In the genomic region with DNA sequence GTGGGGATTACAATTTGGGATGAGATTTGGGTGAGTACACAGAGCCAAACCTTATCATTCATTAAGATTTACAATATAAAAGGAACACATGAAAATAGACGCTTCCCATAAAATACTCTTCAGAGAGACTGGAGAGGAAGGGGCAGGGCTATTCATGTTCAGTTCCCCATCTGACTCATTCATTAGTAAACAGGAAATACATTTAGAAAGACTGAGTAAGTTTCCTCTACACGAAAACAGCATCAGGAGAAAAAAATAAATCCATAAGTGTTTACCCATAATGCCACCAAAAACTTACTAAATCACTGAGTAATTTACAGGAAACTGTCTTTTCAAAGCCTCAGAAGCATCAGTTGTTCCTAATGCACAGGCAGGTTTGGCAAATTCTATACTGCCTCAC, we compare ENCODE assay signal across 17 cellular contexts.
"Had no signal": no experiment of that assay in that cellular context is flagged by ENCODE, and none has a peak within 500 bp of the region (broad histone marks: within the 10 kb centered on the region; RNA-seq: fewer than 3 reads in every experiment).

No MANE protein-coding gene starts in this region.

- ATAC-seq: foreskin keratinocyte; left ventricle myocardium superior; naive thymus-derived CD8-positive, alpha-beta T cell; pancreas; stimulated activated memory B cell treated with anti-CD40 and anti-IgM and Interleukin-4, amounts not matched to agents 10 μg/mL and 1 μg/mL and 100 μg/mL, for 72 hours had no signal

- DNase-seq: activated CD4-positive, alpha-beta T cell treated with anti-CD3 and anti-CD28 coated beads for 1 hour; activated CD4-positive, alpha-beta T cell treated with anti-CD3 and anti-CD28 coated beads, Interleukin-2, amount 50 U/mL, for 4 hours; activated naive CD4-positive, alpha-beta T cell treated with anti-CD3 and anti-CD28 coated beads, Interleukin-2, amount 50 U/mL, for 16 hours; activated T-cell treated with anti-CD3 and anti-CD28 coated beads, Interleukin-2, amount 50 U/mL, for 1 hour; adrenal gland; central memory CD4-positive, alpha-beta T cell; colonic mucosa; foreskin keratinocyte; glutamatergic neuron; left ventricle myocardium superior; naive thymus-derived CD8-positive, alpha-beta T cell; pancreas; stimulated activated CD4-positive, alpha-beta T cell treated with anti-CD3 and anti-CD28 coated beads, Interleukin-2, amount 100 ng/mL, for 48 hours; thyroid gland; uterus had no signal

- FAIRE-seq: endometrium, pancreas had no signal
